In the genomic region with DNA sequence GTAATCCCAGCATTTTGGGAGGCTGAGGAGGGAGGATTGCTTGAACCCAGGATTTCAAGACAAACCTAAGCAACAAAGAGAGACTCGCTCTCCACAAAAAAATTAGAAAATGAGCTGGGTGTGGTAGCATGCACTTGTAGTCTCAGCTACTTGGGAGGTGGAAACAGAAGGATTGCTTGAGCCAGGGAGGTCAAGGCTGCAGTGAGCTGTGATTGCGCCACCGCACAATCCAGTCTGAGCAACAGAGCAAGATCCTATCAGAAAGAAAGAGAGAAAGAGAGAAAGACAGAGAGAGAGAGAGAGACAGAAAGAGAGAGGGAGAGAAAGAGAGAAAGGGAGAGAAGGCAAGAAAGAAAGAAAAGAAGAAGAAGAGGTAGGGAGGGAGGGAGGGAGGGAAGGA, we compare ENCODE assay signal across 29 cellular contexts. TPM values are rescaled to one million over a fixed set of nuclear protein-coding genes. Genes with fewer than 3 reads are reported as not detected.
"Had no signal": no experiment of that assay in that cellular context is flagged by ENCODE, and none has a peak within 500 bp of the region (broad histone marks: within the 10 kb centered on the region; RNA-seq: fewer than 3 reads in every experiment).

No MANE protein-coding gene starts in this region.

- H3K4me3 ChIP-seq: Peyer's patch, SJSA1 had no signal

- H3K27ac ChIP-seq: Peyer's patch, SJSA1 had no signal

- H3K4me1 Mint-ChIP-seq: activated CD4-positive, alpha-beta T cell treated with anti-CD3 and anti-CD28 coated beads for 36 hours; activated naive CD8-positive, alpha-beta T cell treated with anti-CD3 and anti-CD28 coated beads for 36 hours; activated T-helper 17 cell treated with anti-CD3 and anti-CD28 coated beads, Interleukin-2, amount 50 U/mL, for 72 hours had no signal

- H3K4me1 ChIP-seq: Peyer's patch had no signal

- H3K27me3 ChIP-seq: Peyer's patch, SJSA1 had no signal

- H3K27ac Mint-ChIP-seq: activated CD4-positive, alpha-beta memory T cell treated with anti-CD3 and anti-CD28 coated beads for 36 hours; activated CD4-positive, alpha-beta T cell treated with anti-CD3 and anti-CD28 coated beads for 36 hours; activated naive CD8-positive, alpha-beta T cell treated with anti-CD3 and anti-CD28 coated beads for 36 hours; activated T-cell treated with anti-CD3 and anti-CD28 coated beads, Interleukin-2, amount 50 U/mL, for 72 hours; activated T-helper 17 cell treated with anti-CD3 and anti-CD28 coated beads, Interleukin-2, amount 50 U/mL, for 72 hours; brain; T-helper 1 cell treated with Interleukin-12 subunit alpha and Interleukin-12 subunit beta and Interleukin-4 antibody, amounts not matched to agents 30 μg/mL and 1 μg/mL, for 36 hours; T-helper 2 cell treated with Interferon-gamma antibody and Interleukin-4, amounts not matched to agents 5 μg/mL and 100 μg/mL, for 36 hours; WTC11 had no signal

- FAIRE-seq: TTC549 had no signal

- H3K9ac ChIP-seq: SK-N-SH had no signal

- H3K4me3 Mint-ChIP-seq: activated CD4-positive, alpha-beta memory T cell treated with anti-CD3 and anti-CD28 coated beads for 36 hours; activated CD4-positive, alpha-beta T cell treated with anti-CD3 and anti-CD28 coated beads for 36 hours; activated naive CD8-positive, alpha-beta T cell treated with anti-CD3 and anti-CD28 coated beads for 36 hours; activated T-cell treated with anti-CD3 and anti-CD28 coated beads, Interleukin-2, amount 50 U/mL, for 72 hours; activated T-helper 17 cell treated with anti-CD3 and anti-CD28 coated beads, Interleukin-2, amount 50 U/mL, for 72 hours; brain; T-helper 1 cell treated with Interleukin-12 subunit alpha and Interleukin-12 subunit beta and Interleukin-4 antibody, amounts not matched to agents 30 μg/mL and 1 μg/mL, for 36 hours; T-helper 2 cell treated with Interferon-gamma antibody and Interleukin-4, amounts not matched to agents 5 μg/mL and 100 μg/mL, for 36 hours; WTC11 had no signal

- H3K36me3 Mint-ChIP-seq: activated CD4-positive, alpha-beta memory T cell treated with anti-CD3 and anti-CD28 coated beads for 36 hours; activated naive CD8-positive, alpha-beta T cell treated with anti-CD3 and anti-CD28 coated beads for 36 hours; WTC11 had no signal

- DNase-seq: activated CD4-positive, alpha-beta memory T cell treated with anti-CD3 and anti-CD28 coated beads for 36 hours; activated CD4-positive, alpha-beta T cell treated with anti-CD3 and anti-CD28 coated beads for 36 hours; activated CD4-positive, alpha-beta T cell treated with anti-CD3 and anti-CD28 coated beads, Interleukin-2, amount 50 U/mL, for 1 hour; activated CD8-positive, alpha-beta memory T cell treated with anti-CD3 and anti-CD28 coated beads, Interleukin-2, amount 50 U/mL, for 4 hours; activated effector memory CD4-positive, alpha-beta T cell treated with anti-CD3 and anti-CD28 coated beads, Interleukin-2, amount 50 U/mL, for 16 hours; activated naive CD4-positive, alpha-beta T cell; activated naive CD4-positive, alpha-beta T cell treated with anti-CD3 and anti-CD28 coated beads, Interleukin-2, amount 50 U/mL, for 16 hours; activated naive CD8-positive, alpha-beta T cell treated with anti-CD3 and anti-CD28 coated beads for 36 hours; activated T-cell treated with anti-CD3 and anti-CD28 coated beads, Interleukin-2, amount 50 U/mL, for 72 hours; central memory CD4-positive, alpha-beta T cell; NCI-H1105; NCI-H1417 treated with DMSO at 0.1 percent for 48 hours; NCI-H187 treated with DMSO at 0.1 percent for 48 hours; NCI-H2081 treated with DMSO at 0.1 percent for 48 hours; NCI-H226; NCI-H446 treated with DMSO at 0.1 percent for 48 hours; NCI-H524 treated with DMSO at 0.1 percent for 48 hours; PC-3; Peyer's patch; RPMI8226; SHP77 treated with DMSO at 0.1 percent for 48 hours; SK-N-SH had no signal

- H3K9me3 Mint-ChIP-seq: activated CD4-positive, alpha-beta memory T cell treated with anti-CD3 and anti-CD28 coated beads for 36 hours; activated naive CD8-positive, alpha-beta T cell treated with anti-CD3 and anti-CD28 coated beads for 36 hours; activated T-cell treated with anti-CD3 and anti-CD28 coated beads, Interleukin-2, amount 50 U/mL, for 72 hours; activated T-helper 17 cell treated with anti-CD3 and anti-CD28 coated beads, Interleukin-2, amount 50 U/mL, for 72 hours; T-helper 1 cell treated with Interleukin-12 subunit alpha and Interleukin-12 subunit beta and Interleukin-4 antibody, amounts not matched to agents 30 μg/mL and 1 μg/mL, for 36 hours; T-helper 2 cell treated with Interferon-gamma antibody and Interleukin-4, amounts not matched to agents 5 μg/mL and 100 μg/mL, for 36 hours; WTC11 had no signal

- H3K9me3 ChIP-seq: Peyer's patch, SJSA1, SK-N-SH had no signal

- H3K4me2 ChIP-seq: SK-N-SH had no signal

- H3K36me3 ChIP-seq: Peyer's patch, SJSA1 had no signal

RNA-seq across cellular contexts. Expression of gene GLT8D2, which starts 47.3 kb away (rescaled TPM):
- total RNA-seq: activated CD4-positive, alpha-beta memory T cell treated with anti-CD3 and anti-CD28 coated beads for 36 hours had no signal
